ENCODE assay signal across 23 cellular contexts in genomic region chr21:37575536-37576083, GRCh38.
"Had no signal": no experiment of that assay in that cellular context is flagged by ENCODE, and none has a peak within 500 bp of the region (broad histone marks: within the 10 kb centered on the region; RNA-seq: fewer than 3 reads in every experiment).

No MANE protein-coding gene starts in this region.

- H3K27ac Mint-ChIP-seq: activated CD8-positive, alpha-beta T cell treated with anti-CD3 and anti-CD28 coated beads, Interleukin-2, amount 10 ng/mL, durations not matched to agents 7 days and 5 days; activated naive CD8-positive, alpha-beta T cell; stimulated activated effector memory CD8-positive, alpha-beta T cell treated with anti-CD3 and anti-CD28 coated beads, Interleukin-12 subunit alpha, Interleukin-12 subunit beta, amount 100 ng/mL, for 72 hours had no signal

- H3K4me3 ChIP-seq: adrenal gland, ascending aorta, left ventricle myocardium inferior, stomach, suprapubic skin, transverse colon had no signal

- H3K4me1 Mint-ChIP-seq: neural crest cell; stimulated activated effector memory CD8-positive, alpha-beta T cell treated with anti-CD3 and anti-CD28 coated beads, Interleukin-12 subunit alpha, Interleukin-12 subunit beta, amount 100 ng/mL, for 72 hours had no signal

- H3K27ac ChIP-seq: adrenal gland, ascending aorta, brain microvascular endothelial cell, left ventricle myocardium inferior, stomach, suprapubic skin, transverse colon had no signal

- H3K4me1 ChIP-seq: adrenal gland, ascending aorta, left ventricle myocardium inferior, stomach, suprapubic skin, transverse colon had no signal

- H3K9me3 ChIP-seq: adrenal gland had no signal

- H3K27me3 ChIP-seq: adrenal gland, ascending aorta, brain microvascular endothelial cell, stomach, suprapubic skin, transverse colon had no signal

- ATAC-seq: activated CD8-positive, alpha-beta T cell treated with anti-CD3 and anti-CD28 coated beads, Interleukin-2, amount 10 ng/mL, durations not matched to agents 7 days and 5 days; esophagus mucosa; stimulated activated effector memory CD8-positive, alpha-beta T cell treated with anti-CD3 and anti-CD28 coated beads, Interleukin-12 subunit alpha, Interleukin-12 subunit beta, amount 100 ng/mL, for 72 hours had no signal

- H3K4me3 Mint-ChIP-seq: activated CD8-positive, alpha-beta T cell treated with anti-CD3 and anti-CD28 coated beads, Interleukin-2, amount 10 ng/mL, durations not matched to agents 7 days and 5 days; activated naive CD8-positive, alpha-beta T cell; neural crest cell; stimulated activated effector memory CD8-positive, alpha-beta T cell treated with anti-CD3 and anti-CD28 coated beads, Interleukin-12 subunit alpha, Interleukin-12 subunit beta, amount 100 ng/mL, for 72 hours had no signal

- H3K36me3 ChIP-seq: adrenal gland, ascending aorta, brain microvascular endothelial cell, left ventricle myocardium inferior, stomach, suprapubic skin, transverse colon had no signal

- H3K36me3 Mint-ChIP-seq: stimulated activated effector memory CD8-positive, alpha-beta T cell treated with anti-CD3 and anti-CD28 coated beads, Interleukin-12 subunit alpha, Interleukin-12 subunit beta, amount 100 ng/mL, for 72 hours had no signal

- DNase-seq: activated CD4-positive, alpha-beta T cell treated with anti-CD3 and anti-CD28 coated beads for 1 hour; activated CD4-positive, alpha-beta T cell treated with anti-CD3 and anti-CD28 coated beads, Interleukin-2, amount 50 U/mL, for 1 hour; activated CD8-positive, alpha-beta T cell treated with anti-CD3 and anti-CD28 coated beads, Interleukin-2, amount 10 ng/mL, durations not matched to agents 7 days and 5 days; activated gamma-delta T cell treated with Interleukin-2 at 50 U/mL for 16 hours; adrenal gland; brain microvascular endothelial cell; caudate nucleus; dermis blood vessel endothelial cell; effector CD8-positive, alpha-beta T cell; hypothalamus; left ventricle myocardium inferior; midbrain; small intestine; stimulated activated CD4-positive, alpha-beta T cell treated with anti-CD3 and anti-CD28 coated beads, Interleukin-2, amount 100 ng/mL, for 24 hours; stomach; T-helper 9 cell; transverse colon had no signal
